ENCODE assay signal across 8 cellular contexts in the genomic region with DNA sequence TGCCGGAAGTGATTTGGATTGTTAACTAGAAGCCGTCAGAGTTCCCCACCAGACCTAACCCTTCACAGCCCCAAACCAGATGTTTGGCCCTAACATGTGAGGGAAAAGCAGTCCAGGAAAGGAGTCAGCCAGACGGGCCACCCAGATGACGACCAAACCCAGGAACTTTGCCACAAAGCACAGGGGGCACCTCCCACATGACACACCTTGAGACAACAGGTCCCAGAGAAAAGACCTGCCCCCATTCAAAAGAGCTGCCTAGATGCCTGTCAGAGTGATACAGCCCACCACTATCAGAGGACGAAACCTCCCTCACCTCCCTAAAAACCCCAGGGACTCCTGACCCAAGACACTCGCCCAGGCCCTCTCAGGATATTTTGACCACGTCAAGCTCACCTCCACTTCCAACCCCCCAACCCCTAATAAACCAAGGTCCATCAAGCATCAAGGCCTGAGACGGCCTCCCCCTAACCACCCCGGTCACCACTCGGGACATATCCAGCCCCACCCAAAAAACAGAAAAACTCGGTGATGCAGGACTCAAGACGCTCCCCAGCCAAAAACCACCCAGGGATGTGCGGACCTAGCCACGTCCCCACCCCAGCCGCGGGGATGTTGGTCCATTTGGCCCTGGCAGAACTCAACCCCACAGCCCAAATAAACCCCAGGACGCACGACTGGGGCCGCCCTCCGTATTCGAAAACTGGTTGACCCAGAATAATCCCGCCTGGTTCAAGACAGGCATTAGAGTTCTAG. TPM values are rescaled to one million over a fixed set of nuclear protein-coding genes. Genes with fewer than 3 reads are reported as not detected.
DNase-seq lines count a peak whose midpoint lies in the region; ATAC-seq and TF ChIP-seq lines count a peak whose summit lies in the region.

No MANE protein-coding gene starts in this region.

- peak overlapping the region; percentile 100 for H3K4me3 Mint-ChIP-seq in activated naive CD8-positive, alpha-beta T cell

- H3K36me3 ChIP-seq in iPS DF 6.9 (ENCODE audit: control insufficient read depth, insufficient read depth, low read length) (no peaks in the 10 kb centered on the region), smooth muscle cell (ENCODE audit: low read depth) (no peaks in the 10 kb centered on the region)

- H3K4me3 ChIP-seq in iPS DF 6.9 (ENCODE audit: low read length) (peak overlapping the region; percentile 44; the same call in 1 of the 2 replicates), smooth muscle cell (peak overlapping the region; percentile 78)

- peak overlapping the region; percentile 96 for H2AFZ ChIP-seq in smooth muscle cell (ENCODE audit: low read depth)

- H3K9ac ChIP-seq in smooth muscle cell (ENCODE audit: low read depth): peak overlapping the region; percentile 69

- H3K9me3 ChIP-seq in iPS DF 6.9 (ENCODE audit: control insufficient read depth, insufficient read depth, low read length) (no peaks in the 10 kb centered on the region), smooth muscle cell (replicated peaks; ENCODE audit: low read depth) (no peaks in the 10 kb centered on the region)

- no peaks in the 10 kb centered on the region for H3K9me3 Mint-ChIP-seq in activated naive CD8-positive, alpha-beta T cell (ENCODE audit: low read depth)

- H3K27me3 ChIP-seq in iPS DF 6.9 (ENCODE audit: control insufficient read depth, insufficient read depth, low read length) (peaks cover 30% of the 10 kb centered on the region), smooth muscle cell (ENCODE audit: low read depth) (peaks cover 4% of the 10 kb centered on the region)

- H3K4me1 ChIP-seq in iPS DF 6.9 (ENCODE audit: control insufficient read depth, insufficient read depth, low read length): no peaks in the 10 kb centered on the region
- peaks cover 11% of the 10 kb centered on the region for H3K4me1 ChIP-seq in smooth muscle cell (ENCODE audit: low read depth)

- peak overlapping the region; percentile 99 for H3K27ac Mint-ChIP-seq in activated naive CD8-positive, alpha-beta T cell

- H3F3A ChIP-seq in smooth muscle cell (ENCODE audit: low read depth): no peaks in the 10 kb centered on the region

- H3K79me2 ChIP-seq in smooth muscle cell (ENCODE audit: low read depth): peaks cover 34% of the 10 kb centered on the region

- H3K36me3 Mint-ChIP-seq in activated naive CD8-positive, alpha-beta T cell: peaks cover 7% of the 10 kb centered on the region

- WGBS in iPS DF 6.9 (ENCODE audit: insufficient coverage, insufficient read length): no CpG with 5 or more reads among the region's 22 CpGs
- whole genome bisulfite sequencing in smooth muscle cell (ENCODE audit: low lambda C conversion rate): 37% methylated on average over 22 of the region's 22 CpGs

- no peak for TF ChIP-seq CTCF in smooth muscle cell (IDR thresholded peaks at IDR 0.05; ENCODE audit: borderline replicate concordance, insufficient read depth, poor library complexity, severe bottlenecking)

- H3K4me1 Mint-ChIP-seq in activated naive CD8-positive, alpha-beta T cell (ENCODE audit: low read depth): peaks cover 28% of the 10 kb centered on the region

- H3K4me2 ChIP-seq in smooth muscle cell: peak overlapping the region; percentile 95

- peaks cover 4% of the 10 kb centered on the region for H4K20me1 ChIP-seq in smooth muscle cell (ENCODE audit: low read depth)

- H3K27me3 Mint-ChIP-seq in activated naive CD8-positive, alpha-beta T cell: peaks cover 8% of the 10 kb centered on the region

- H3K27ac ChIP-seq in iPS DF 6.9 (ENCODE audit: low read length) (no peak overlapping the region), smooth muscle cell (ENCODE audit: low read depth) (no peak overlapping the region)

- ATAC-seq in GM18868 (IDR thresholded peaks at IDR 0.05; ENCODE audit: unreplicated experiment) (peak; percentile 10), HG03439 (IDR thresholded peaks at IDR 0.05; ENCODE audit: unreplicated experiment) (peak; percentile 22), HG02885 (IDR thresholded peaks at IDR 0.05; ENCODE audit: poor library complexity, unreplicated experiment) (no peak)

- DNase-seq in iPS DF 6.9 (ENCODE audit: low read depth, low spot score) (no peak), smooth muscle cell (lab: John Stamatoyannopoulos, UW; ENCODE audit: unreplicated experiment) (no peak), cerebellum (ENCODE audit: low spot score) (no peak), UCSD-AML1 (lab: John Stamatoyannopoulos, UW; ENCODE audit: unreplicated experiment) (no peak)

RNA-seq across cellular contexts. Expression of gene ZNF343, which starts 0.7 kb away (rescaled TPM):
- total RNA-seq in smooth muscle cell: 2.3 and 5.0 TPM in 2 replicates
- polyA plus RNA-seq in smooth muscle cell: 4.3 and 5.0 TPM in 2 replicates
- 18.0 TPM for total RNA-seq in cerebellum

RNA-seq across cellular contexts. Expression of gene TMC2, which starts 28.3 kb away (rescaled TPM):
- total RNA-seq in smooth muscle cell (not detected in 2 replicates), cerebellum (3.7 TPM)
- polyA plus RNA-seq in smooth muscle cell: not detected in 2 replicates

RNA-seq across cellular contexts. Expression of gene SNRPB, which starts 37.5 kb away (rescaled TPM):
- total RNA-seq in smooth muscle cell: 245 and 250 TPM in 2 replicates
- 281 and 296 TPM in 2 replicates for polyA plus RNA-seq in smooth muscle cell
- total RNA-seq in cerebellum: 32.3 TPM
